ENCODE assay signal across 20 cellular contexts in genomic region chr6:45427632-45428031, GRCh38. TPM values are rescaled to one million over a fixed set of nuclear protein-coding genes. Genes with fewer than 3 reads are reported as not detected.
DNase-seq lines count a peak whose midpoint lies in the region; ATAC-seq and TF ChIP-seq lines count a peak whose summit lies in the region.
"Had no signal": no experiment of that assay in that cellular context is flagged by ENCODE, and none has a peak within 500 bp of the region (broad histone marks: within the 10 kb centered on the region; RNA-seq: fewer than 3 reads in every experiment).

No MANE protein-coding gene starts in this region.

- peaks cover 43% of the 10 kb centered on the region for H3K36me3 Mint-ChIP-seq in T-helper 2 cell treated with Interferon-gamma antibody and Interleukin-4, amounts not matched to agents 5 μg/mL and 100 μg/mL, for 36 hours (ENCODE audit: low read depth)
- H3K36me3 Mint-ChIP-seq: stimulated activated memory B cell treated with anti-CD40 and anti-IgM and Interleukin-4, amounts not matched to agents 10 μg/mL and 1 μg/mL and 100 μg/mL, for 72 hours had no signal

- ATAC-seq in GM18907 (IDR thresholded peaks at IDR 0.05; ENCODE audit: unreplicated experiment) (no peak), GM21447 (IDR thresholded peaks at IDR 0.05; ENCODE audit: unreplicated experiment) (no peak), GM18868 (IDR thresholded peaks at IDR 0.05; ENCODE audit: unreplicated experiment) (no peak)
- ATAC-seq: effector memory CD8-positive, alpha-beta T cell; naive thymus-derived CD4-positive, alpha-beta T cell; stimulated activated memory B cell treated with anti-CD40 and anti-IgM and Interleukin-4, amounts not matched to agents 10 μg/mL and 1 μg/mL and 100 μg/mL, for 72 hours had no signal

- H3K4me3 Mint-ChIP-seq in T-helper 2 cell treated with Interferon-gamma antibody and Interleukin-4, amounts not matched to agents 5 μg/mL and 100 μg/mL, for 36 hours = peak overlapping the region; percentile 53
- H3K4me3 Mint-ChIP-seq: naive thymus-derived CD4-positive, alpha-beta T cell; stimulated activated memory B cell treated with anti-CD40 and anti-IgM and Interleukin-4, amounts not matched to agents 10 μg/mL and 1 μg/mL and 100 μg/mL, for 72 hours; T-helper 1 cell treated with Interleukin-12 subunit alpha and Interleukin-12 subunit beta and Interleukin-4 antibody, amounts not matched to agents 30 μg/mL and 1 μg/mL, for 36 hours had no signal

- no peak overlapping the region for H3K4ac ChIP-seq in mesenchymal stem cell (ENCODE audit: low read depth in 1 of 2, low read length in 2 of 2)

- peaks cover 39% of the 10 kb centered on the region for H3F3A ChIP-seq in SU-DHL-6 (ENCODE audit: insufficient read depth)

- H3K4me1 Mint-ChIP-seq in T-helper 2 cell treated with Interferon-gamma antibody and Interleukin-4, amounts not matched to agents 5 μg/mL and 100 μg/mL, for 36 hours (ENCODE audit: low read depth) = peaks cover 57% of the 10 kb centered on the region

- no peaks in the 10 kb centered on the region for H4K20me1 ChIP-seq in SU-DHL-6 (ENCODE audit: low read depth, low read length)

- no peak overlapping the region for H3K14ac ChIP-seq in mesenchymal stem cell (ENCODE audit: low read length in 2 of 2)

- H3K27me3 ChIP-seq in SU-DHL-6 (ENCODE audit: low read length) (no peaks in the 10 kb centered on the region), mesenchymal stem cell (ENCODE audit: control insufficient read depth in 1 of 2, insufficient read depth in 1 of 2, low read length in 2 of 2) (no peaks in the 10 kb centered on the region)

- H2BK15ac ChIP-seq in mesenchymal stem cell (ENCODE audit: low read depth, poor library complexity, severe bottlenecking) = no peak overlapping the region

- no peak for TF ChIP-seq CTCF in SU-DHL-6 (IDR thresholded peaks at IDR 0.05; ENCODE audit: insufficient read depth, low read length, poor library complexity, severe bottlenecking)

- H3K4me1 ChIP-seq in mesenchymal stem cell (ENCODE audit: control insufficient read depth, insufficient read depth, low read depth, low read length) = no peaks in the 10 kb centered on the region

- H2AK5ac ChIP-seq in mesenchymal stem cell (ENCODE audit: low read length, severe bottlenecking) = no peak overlapping the region

- no peak overlapping the region for H2BK5ac ChIP-seq in mesenchymal stem cell (ENCODE audit: low read depth, low read length, poor library complexity, severe bottlenecking)

- H3K36me3 ChIP-seq in SU-DHL-6 (ENCODE audit: low read length) (no peaks in the 10 kb centered on the region), mesenchymal stem cell (ENCODE audit: control insufficient read depth in 1 of 2, insufficient read depth in 2 of 2, low read depth in 1 of 2, low read length in 2 of 2) (peaks cover 0 to 6% of the 10 kb centered on the region in 2 experiments)
- H3K36me3 ChIP-seq: adrenal gland had no signal

- no peak overlapping the region for H3K18ac ChIP-seq in mesenchymal stem cell (ENCODE audit: low read depth in 1 of 2, low read length in 2 of 2)

- H3K79me1 ChIP-seq in mesenchymal stem cell (replicated peaks; ENCODE audit: low read length, poor library complexity, severe bottlenecking) = peaks cover 3% of the 10 kb centered on the region

- no peaks in the 10 kb centered on the region for H3K9me3 ChIP-seq in SU-DHL-6 (ENCODE audit: insufficient read depth, low read length)
- H3K9me3 ChIP-seq in mesenchymal stem cell (ENCODE audit: control insufficient read depth, low read length) = no peaks in the 10 kb centered on the region
- H3K9me3 ChIP-seq: adrenal gland had no signal

- H2BK120ac ChIP-seq in mesenchymal stem cell (ENCODE audit: low read depth, low read length) = no peak overlapping the region

- H3K9ac ChIP-seq in SU-DHL-6 (ENCODE audit: low read length) (no peak overlapping the region), mesenchymal stem cell (ENCODE audit: low read length) (peak overlapping the region; percentile 12)

- H3K79me2 ChIP-seq in SU-DHL-6 (ENCODE audit: insufficient read depth, low read length) = 0 out of 2 replicates have a peak, but pooled peaks cover 4% of the 10 kb centered on the region

- no peaks in the 10 kb centered on the region for H3K9me3 Mint-ChIP-seq in T-helper 2 cell treated with Interferon-gamma antibody and Interleukin-4, amounts not matched to agents 5 μg/mL and 100 μg/mL, for 36 hours
- H3K9me3 Mint-ChIP-seq: effector memory CD8-positive, alpha-beta T cell; stimulated activated memory B cell treated with anti-CD40 and anti-IgM and Interleukin-4, amounts not matched to agents 10 μg/mL and 1 μg/mL and 100 μg/mL, for 72 hours; T-helper 1 cell treated with Interleukin-12 subunit alpha and Interleukin-12 subunit beta and Interleukin-4 antibody, amounts not matched to agents 30 μg/mL and 1 μg/mL, for 36 hours had no signal

- H3K27ac ChIP-seq in SU-DHL-6 (ENCODE audit: low read depth, low read length) = peak overlapping the region; percentile 84
- no peak overlapping the region for H3K27ac ChIP-seq in mesenchymal stem cell (ENCODE audit: low read length, poor library complexity, severe bottlenecking)
- H3K27ac ChIP-seq: 22Rv1, adrenal gland had no signal

- H3K4me3 ChIP-seq in SU-DHL-6 (ENCODE audit: insufficient read depth, low read length, poor library complexity, severe bottlenecking) (no peak overlapping the region), mesenchymal stem cell (ENCODE audit: insufficient read depth in 1 of 2, low read depth in 1 of 2, low read length in 2 of 2) (no peak overlapping the region)
- H3K4me3 ChIP-seq: adrenal gland had no signal

- H3K9me2 ChIP-seq in SU-DHL-6 (replicated peaks; ENCODE audit: insufficient read depth, low read length) = no peaks in the 10 kb centered on the region

- no peak overlapping the region for H2BK12ac ChIP-seq in mesenchymal stem cell (ENCODE audit: low read length in 2 of 2)

- no peak overlapping the region for H3K23ac ChIP-seq in mesenchymal stem cell (ENCODE audit: low read length in 2 of 2)

- no CpG with 5 or more reads among the region's 3 CpGs for WGBS in mesenchymal stem cell

- peak overlapping the region; percentile 78 for H3K27ac Mint-ChIP-seq in T-helper 2 cell treated with Interferon-gamma antibody and Interleukin-4, amounts not matched to agents 5 μg/mL and 100 μg/mL, for 36 hours
- H3K27ac Mint-ChIP-seq: stimulated activated memory B cell treated with anti-CD40 and anti-IgM and Interleukin-4, amounts not matched to agents 10 μg/mL and 1 μg/mL and 100 μg/mL, for 72 hours; T-helper 1 cell treated with Interleukin-12 subunit alpha and Interleukin-12 subunit beta and Interleukin-4 antibody, amounts not matched to agents 30 μg/mL and 1 μg/mL, for 36 hours had no signal

- no peaks in the 10 kb centered on the region for H3K27me3 Mint-ChIP-seq in T-helper 2 cell treated with Interferon-gamma antibody and Interleukin-4, amounts not matched to agents 5 μg/mL and 100 μg/mL, for 36 hours (ENCODE audit: low read depth)
- H3K27me3 Mint-ChIP-seq: effector memory CD8-positive, alpha-beta T cell had no signal

- H4K91ac ChIP-seq in mesenchymal stem cell (ENCODE audit: low read length) = no peak overlapping the region

- H2AFZ ChIP-seq in SU-DHL-6 (ENCODE audit: low read depth, low read length, severe bottlenecking) (no peak overlapping the region), mesenchymal stem cell (ENCODE audit: low read depth, low read length) (no peak overlapping the region)

- H3K4me2 ChIP-seq in SU-DHL-6 (ENCODE audit: low read depth, low read length, poor library complexity, severe bottlenecking) (peak overlapping the region; percentile 89), mesenchymal stem cell (ENCODE audit: low read length, poor library complexity, severe bottlenecking) (no peak overlapping the region)

- DNase-seq in T-helper 2 cell treated with Interferon-gamma antibody and Interleukin-4, amounts not matched to agents 5 μg/mL and 100 μg/mL, for 36 hours (ENCODE audit: low spot score) = no peak
- DNase-seq in T-helper 2 cell (no peak), HCEC 1CT (peak; percentile 28), mesenchymal stem cell (no peak)
- DNase-seq: adrenal gland; C1 segment of cervical spinal cord; DMS79 treated with DMSO at 0.1 percent for 48 hours; effector memory CD8-positive, alpha-beta T cell; naive thymus-derived CD4-positive, alpha-beta T cell; NCI-H187 treated with DMSO at 0.1 percent for 48 hours; NCI-H510A; Right ventricle myocardium superior; trophoblast cell had no signal

- no peak overlapping the region for H4K8ac ChIP-seq in mesenchymal stem cell (ENCODE audit: low read length)

RNA-seq across cellular contexts. Expression of gene SUPT3H, which starts 49.9 kb away (rescaled TPM):
- 12.2 TPM for polyA plus RNA-seq in mesenchymal stem cell (2013, experiment 1 of 2)
- 11.4 TPM for polyA plus RNA-seq in mesenchymal stem cell (2013, experiment 2 of 2)
